ENCODE assay signal across 8 cellular contexts in the genomic region with DNA sequence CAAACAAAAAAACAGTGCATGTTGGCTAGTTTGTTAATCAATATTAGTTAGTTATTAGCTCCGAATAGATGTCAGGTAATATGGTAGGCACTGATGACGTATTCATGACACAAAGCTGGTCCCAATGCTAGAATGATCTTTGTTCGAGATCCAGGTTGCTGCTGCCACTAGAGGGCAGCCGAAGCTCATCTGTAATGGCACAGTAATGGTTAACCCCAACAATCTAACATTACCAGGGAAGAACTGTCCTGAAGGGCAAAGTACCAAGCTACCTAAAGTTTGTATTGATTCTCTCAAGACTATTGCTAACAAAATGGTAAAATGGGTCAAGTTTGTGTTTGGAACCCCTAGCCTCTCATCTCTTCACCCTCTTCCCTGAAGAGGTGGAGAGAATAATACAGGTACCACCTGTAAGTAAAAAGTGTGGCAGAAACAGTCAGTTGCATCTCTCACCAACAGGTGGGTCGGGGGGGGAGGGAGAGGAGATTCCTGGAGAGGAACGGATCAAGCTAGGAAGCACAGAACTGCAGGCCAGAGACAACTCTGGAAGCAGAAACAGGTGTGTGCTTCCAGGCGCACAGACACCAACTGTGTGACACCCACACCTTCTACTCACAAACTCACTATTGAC. TPM values are rescaled to one million over a fixed set of nuclear protein-coding genes. Genes with fewer than 3 reads are reported as not detected.
DNase-seq lines count a peak whose midpoint lies in the region; ATAC-seq and TF ChIP-seq lines count a peak whose summit lies in the region.
"Not testable (repeated sequence)": the region's sequence is repeated elsewhere in the genome, so short reads cannot be mapped to it uniquely, and the experiment has no call there.

No MANE protein-coding gene starts in this region.

- CTCF ChIA-PET in activated CD8-positive, alpha-beta memory T cell treated with anti-CD3 and anti-CD28 coated beads, Interleukin-2, amount 10 ng/mL, durations not matched to agents 7 days and 5 days (lab: Charles Lee), result not testable (repeated sequence)

- not testable (repeated sequence) for H3K27ac ChIP-seq in Karpas-422 (ENCODE audit: low read length); esophagus muscularis mucosa (replicated peaks in 1 of 4); thoracic aorta

- not testable (repeated sequence) for H3K9me3 Mint-ChIP-seq in activated CD8-positive, alpha-beta memory T cell treated with anti-CD3 and anti-CD28 coated beads, Interleukin-2, amount 10 ng/mL, durations not matched to agents 7 days and 5 days (ENCODE audit: low read depth); memory B cell

- not testable (repeated sequence) for H3K9me2 ChIP-seq in Karpas-422 (replicated peaks; ENCODE audit: insufficient read depth, low read length)

- H3K4me3 Mint-ChIP-seq in activated CD8-positive, alpha-beta memory T cell treated with anti-CD3 and anti-CD28 coated beads, Interleukin-2, amount 10 ng/mL, durations not matched to agents 7 days and 5 days; memory B cell: not testable (repeated sequence)

- WGBS in esophagus muscularis mucosa, result 31% methylated on average over 6 of the region's 7 CpGs

- H3K4me3 ChIP-seq in Karpas-422 (ENCODE audit: low read length); esophagus muscularis mucosa; thoracic aorta: not testable (repeated sequence)

- H3K9ac ChIP-seq in Karpas-422 (ENCODE audit: low read length), result not testable (repeated sequence)

- ATAC-seq in GM21360 (IDR thresholded peaks at IDR 0.05; ENCODE audit: unreplicated experiment), result peak; percentile 87
- ATAC-seq in HG02938 (IDR thresholded peaks at IDR 0.05; ENCODE audit: unreplicated experiment), result peak; percentile 99
- ATAC-seq in activated CD8-positive, alpha-beta memory T cell treated with anti-CD3 and anti-CD28 coated beads, Interleukin-2, amount 10 ng/mL, durations not matched to agents 7 days and 5 days, result peak; percentile 92
- ATAC-seq in memory B cell (ENCODE audit: low read depth), result peak; percentile 96
- peak; percentile 28 for ATAC-seq in thoracic aorta (ENCODE audit: insufficient number of reproducible peaks, low FRiP score, low read depth)

- TF ChIP-seq CTCF in GM12874 (IDR thresholded peaks at IDR 0.05; ENCODE audit: insufficient read depth, low read depth, low read length) (0 out of 2 replicates have a peak, but pooled peaks have one; percentile 11), esophagus muscularis mucosa (IDR thresholded peaks at IDR 0.05) (peak in 2 of 3 experiments; percentile 37 to 39)
- not testable (repeated sequence) for TF ChIP-seq CTCF in thoracic aorta (IDR thresholded peaks at IDR 0.05)

- H3K79me2 ChIP-seq in Karpas-422 (ENCODE audit: low read length), result not testable (repeated sequence)

- not testable (repeated sequence) for H2AFZ ChIP-seq in Karpas-422 (ENCODE audit: low read length)

- DNase-seq in Karpas-422, result peak; percentile 46
- not testable (repeated sequence) for DNase-seq in activated CD8-positive, alpha-beta memory T cell treated with anti-CD3 and anti-CD28 coated beads, Interleukin-2, amount 10 ng/mL, durations not matched to agents 7 days and 5 days; esophagus muscularis mucosa (ENCODE audit: extremely low spot score); memory B cell (ENCODE audit: low spot score in 2 of 2); thoracic aorta (ENCODE audit: low spot score)

- H3K27me3 ChIP-seq in Karpas-422 (ENCODE audit: low read length); esophagus muscularis mucosa; thoracic aorta (replicated peaks; ENCODE audit: insufficient read depth): not testable (repeated sequence)

- not testable (repeated sequence) for H3K4me2 ChIP-seq in Karpas-422 (ENCODE audit: low read depth, low read length, poor library complexity, severe bottlenecking)

- H3K4me1 Mint-ChIP-seq in activated CD8-positive, alpha-beta memory T cell treated with anti-CD3 and anti-CD28 coated beads, Interleukin-2, amount 10 ng/mL, durations not matched to agents 7 days and 5 days; memory B cell: not testable (repeated sequence)

- intact Hi-C loops in esophagus muscularis mucosa (cut with DNase I), result not testable (repeated sequence)

- not testable (repeated sequence) for H3K36me3 Mint-ChIP-seq in activated CD8-positive, alpha-beta memory T cell treated with anti-CD3 and anti-CD28 coated beads, Interleukin-2, amount 10 ng/mL, durations not matched to agents 7 days and 5 days; memory B cell

- TF ChIP-seq POLR2A in esophagus muscularis mucosa (IDR thresholded peaks at IDR 0.05; ENCODE audit: low read depth), result not testable (repeated sequence)

- not testable (repeated sequence) for H4K20me1 ChIP-seq in Karpas-422 (ENCODE audit: insufficient read depth, low read depth, low read length)

- TF ChIP-seq EP300 in esophagus muscularis mucosa (IDR thresholded peaks at IDR 0.05), result not testable (repeated sequence)

- not testable (repeated sequence) for H3K4me1 ChIP-seq in Karpas-422 (ENCODE audit: low read length); esophagus muscularis mucosa; thoracic aorta (ENCODE audit: control insufficient read depth in 1 of 2, low read depth in 2 of 2)

- H3K9me3 ChIP-seq in Karpas-422 (ENCODE audit: low read length); esophagus muscularis mucosa; thoracic aorta: not testable (repeated sequence)

- not testable (repeated sequence) for H3K36me3 ChIP-seq in Karpas-422 (ENCODE audit: insufficient read depth, low read length); esophagus muscularis mucosa; thoracic aorta

- H3K27me3 Mint-ChIP-seq in activated CD8-positive, alpha-beta memory T cell treated with anti-CD3 and anti-CD28 coated beads, Interleukin-2, amount 10 ng/mL, durations not matched to agents 7 days and 5 days; memory B cell: not testable (repeated sequence)

- not testable (repeated sequence) for H3K27ac Mint-ChIP-seq in activated CD8-positive, alpha-beta memory T cell treated with anti-CD3 and anti-CD28 coated beads, Interleukin-2, amount 10 ng/mL, durations not matched to agents 7 days and 5 days; memory B cell

RNA-seq across cellular contexts. Expression of gene POMZP3, which starts 10.1 kb away (rescaled TPM):
- 1.4 and 3.0 TPM in 2 replicates for total RNA-seq in Karpas-422 (2014; rRNA removed; shearing (Covaris generic); ENCODE audit: low replicate concordance)
- 10 to 100 TPM; 11.6 to 13.5 TPM for total RNA-seq in activated CD8-positive, alpha-beta memory T cell treated with anti-CD3 and anti-CD28 coated beads, Interleukin-2, amount 10 ng/mL, durations not matched to agents 7 days and 5 days
- total RNA-seq in esophagus muscularis mucosa (10 to 100 TPM in 2 of 4 donors, 1 to 10 TPM in 2; 4.9 to 16.4 (median 9.3) TPM), thoracic aorta (1 to 10 TPM; 6.8 to 7.3 TPM)

Comparison
In these comparisons a context has a peak if more than half of its experiments do, and no peak if none do; other contexts are left out.
1. ATAC-seq: peak in every context shown above with its lines; median percentile 99 in HG02938; 96 in memory B cell; 92 in activated CD8-positive, alpha-beta memory T cell treated with anti-CD3 and anti-CD28 coated beads, Interleukin-2, amount 10 ng/mL, durations not matched to agents 7 days and 5 days; 87 in GM21360; 28 in thoracic aorta.